ENCODE assay signal across 20 cellular contexts in genomic region chr2:152452256-152452973, GRCh38.
DNase-seq lines count a peak whose midpoint lies in the region; ATAC-seq lines count a peak whose summit lies in the region.
"Had no signal": no experiment of that assay in that cellular context is flagged by ENCODE, and none has a peak within 500 bp of the region (broad histone marks: within the 10 kb centered on the region; RNA-seq: fewer than 3 reads in every experiment).

No MANE protein-coding gene starts in this region.

- no peaks in the 10 kb centered on the region for H3K36me3 ChIP-seq in HUES64 (ENCODE audit: insufficient read depth, low read length)
- H3K36me3 ChIP-seq: colonic mucosa, heart left ventricle, upper lobe of right lung had no signal

- 18% methylated on average over 12 of the region's 13 CpGs for WGBS in HUES64

- H3K27me3 ChIP-seq in HUES64 (ENCODE audit: insufficient read depth, low read length) (no peaks in the 10 kb centered on the region), layer of hippocampus (ENCODE audit: control insufficient read depth, insufficient read depth, low read length) (no peaks in the 10 kb centered on the region)
- H3K27me3 ChIP-seq: body of pancreas, colonic mucosa, heart left ventricle, upper lobe of right lung had no signal

- H3K9ac ChIP-seq in HUES64 (ENCODE audit: low read depth, low read length) = peak overlapping the region; percentile 68

- peak overlapping the region; percentile 37 for H3K4me3 ChIP-seq in HUES64 (ENCODE audit: low read length)
- H3K4me3 ChIP-seq: body of pancreas, colonic mucosa, heart left ventricle, upper lobe of right lung had no signal

- DNase-seq in substantia nigra (lab: John Stamatoyannopoulos, UW) (peak in 3 of 49 donors; percentile 14 to 54 (median 27)), NCI-H446 treated with DMSO at 0.1 percent for 48 hours (lab: John Stamatoyannopoulos, UW) (no peak), UCSD-AML1 (lab: John Stamatoyannopoulos, UW; ENCODE audit: unreplicated experiment) (no peak)
- no peak for DNase-seq in effector CD4-positive, alpha-beta T cell
- DNase-seq: activated CD4-positive, alpha-beta T cell treated with anti-CD3 and anti-CD28 coated beads for 4 hours; activated CD8-positive, alpha-beta memory T cell treated with anti-CD3 and anti-CD28 coated beads, Interleukin-2, amount 10 ng/mL, durations not matched to agents 7 days and 5 days; body of pancreas; colonic mucosa; heart left ventricle; kidney glomerular epithelial cell; mammary epithelial cell; naive thymus-derived CD8-positive, alpha-beta T cell; NCI-H2107; stimulated activated CD4-positive, alpha-beta T cell treated with anti-CD3 and anti-CD28 coated beads, Interleukin-1b, Interleukin-23, amount 100 ng/mL, for 48 hours; stimulated activated naive CD4-positive, alpha-beta T cell treated with Interleukin-2 at 50 U/mL for 16 hours; upper lobe of right lung had no signal

- ATAC-seq in GM21381 (IDR thresholded peaks at IDR 0.05; ENCODE audit: unreplicated experiment) = no peak
- ATAC-seq: activated CD8-positive, alpha-beta memory T cell treated with anti-CD3 and anti-CD28 coated beads, Interleukin-2, amount 10 ng/mL, durations not matched to agents 7 days and 5 days; body of pancreas; heart left ventricle; naive thymus-derived CD8-positive, alpha-beta T cell; upper lobe of right lung had no signal

- H3K4me1 ChIP-seq in HUES64 (ENCODE audit: insufficient read depth, low read length) = peaks cover 70% of the 10 kb centered on the region
- H3K4me1 ChIP-seq: body of pancreas, colonic mucosa, upper lobe of right lung had no signal

- H3K27ac ChIP-seq in HUES64 (ENCODE audit: low read depth, low read length) (peak overlapping the region; percentile 94), cingulate gyrus (ENCODE audit: low read depth, low read length) (peak overlapping the region; percentile 93), layer of hippocampus (ENCODE audit: low read depth, low read length) (peak overlapping the region; percentile 92), substantia nigra (ENCODE audit: low read depth, low read length, poor library complexity, severe bottlenecking) (peak overlapping the region; percentile 96)
- H3K27ac ChIP-seq: colonic mucosa, heart left ventricle, upper lobe of right lung had no signal

- H3K9me3 ChIP-seq in HUES64 (ENCODE audit: insufficient read depth, low read depth, low read length) = no peaks in the 10 kb centered on the region
- H3K9me3 ChIP-seq: body of pancreas, colonic mucosa, heart left ventricle, upper lobe of right lung had no signal
